In the genomic region with DNA sequence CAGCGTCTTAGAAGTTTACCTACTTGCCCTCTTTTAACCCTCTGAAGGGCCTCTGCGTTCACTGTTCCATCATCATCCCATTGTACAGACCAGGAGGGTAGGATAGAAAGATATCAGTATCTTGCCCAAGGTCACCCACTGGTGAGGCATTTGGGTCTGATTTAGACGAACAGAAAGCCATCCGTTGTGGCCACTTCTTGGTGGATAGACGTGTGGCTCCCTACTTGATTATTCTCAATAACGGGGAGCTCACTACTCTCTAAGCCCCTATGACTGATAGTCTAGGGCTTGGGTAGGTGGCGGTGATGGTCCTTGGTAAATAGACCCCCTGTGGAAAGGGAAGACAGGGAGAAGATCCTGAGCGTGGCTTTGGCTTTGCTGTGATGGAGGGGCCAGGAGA, we compare ENCODE assay signal across 1 cellular context.
A peak's percentile ranks its signal among the peaks of the same experiment; 100 is the strongest.
TF ChIP-seq lines count a peak whose summit lies in the region.

No MANE protein-coding gene starts in this region.

TF ChIP-seq in K562, 482 proteins besides CTCF, POLR2A, EP300 and RAD21:
- TF ChIP-seq NR1H2 (CRISPR knock-in tag; IDR thresholded peaks at IDR 0.05) (no peak), RBM25 (IDR thresholded peaks at IDR 0.05; ENCODE audit: low read depth, low read length, severe bottlenecking) (peak; percentile 16), BCOR (IDR thresholded peaks at IDR 0.05) (peak; percentile 66), SRSF1 (IDR thresholded peaks at IDR 0.05; ENCODE audit: low read depth, low read length) (no peak)
